11 cellular contexts compared by ENCODE assay signal in genomic region chr1:168498159-168498609, GRCh38. TPM values are rescaled to one million over a fixed set of nuclear protein-coding genes. Genes with fewer than 3 reads are reported as not detected.
DNase-seq lines count a peak whose midpoint lies in the region; ATAC-seq, FAIRE-seq and TF ChIP-seq lines count a peak whose summit lies in the region.
"Had no signal": no experiment of that assay in that cellular context is flagged by ENCODE, and none has a peak within 500 bp of the region (broad histone marks: within the 10 kb centered on the region; RNA-seq: fewer than 3 reads in every experiment).

No MANE protein-coding gene starts in this region.

- peaks cover 13% of the 10 kb centered on the region for H3K4me1 ChIP-seq in smooth muscle cell (ENCODE audit: low read depth)

- no peak overlapping the region for H2AFZ ChIP-seq in smooth muscle cell (ENCODE audit: low read depth)

- no peaks in the 10 kb centered on the region for H4K20me1 ChIP-seq in smooth muscle cell (ENCODE audit: low read depth)

- peak overlapping the region; percentile 72 for H3K4me2 ChIP-seq in smooth muscle cell

- TF ChIP-seq CTCF in fibroblast of pulmonary artery (IDR thresholded peaks at IDR 0.05; ENCODE audit: low read length, missing control alignments) = no peak
- no peak for TF ChIP-seq CTCF in smooth muscle cell (IDR thresholded peaks at IDR 0.05; ENCODE audit: borderline replicate concordance, insufficient read depth, poor library complexity, severe bottlenecking)

- no peaks in the 10 kb centered on the region for H3K79me2 ChIP-seq in smooth muscle cell (ENCODE audit: low read depth)

- H3K4me3 ChIP-seq in fibroblast of pulmonary artery (replicated peaks; ENCODE audit: low read depth, low read length) (no peak overlapping the region), smooth muscle cell (no peak overlapping the region)

- peak; percentile 13 for DNase-seq in NCI-H146 (lab: John Stamatoyannopoulos, UW)
- DNase-seq in NCI-H146 treated with DMSO at 0.1 percent for 48 hours (lab: John Stamatoyannopoulos, UW; ENCODE audit: unreplicated experiment) = no peak
- DNase-seq in NCI-H446 treated with DMSO at 0.1 percent for 48 hours (lab: John Stamatoyannopoulos, UW) = peak; percentile 59
- DNase-seq in fibroblast of pulmonary artery (ENCODE audit: low read depth) = peak; percentile 81
- DNase-seq in smooth muscle cell (lab: John Stamatoyannopoulos, UW; ENCODE audit: unreplicated experiment) = no peak
- no peak for DNase-seq in CD1c-positive myeloid dendritic cell (ENCODE audit: extremely low spot score)
- DNase-seq in GM12892 (ENCODE audit: insufficient read length) = no peak
- DNase-seq: ACHN had no signal

- peaks cover 16% of the 10 kb centered on the region for H3F3A ChIP-seq in smooth muscle cell (ENCODE audit: low read depth)

- no peaks in the 10 kb centered on the region for H3K9me3 ChIP-seq in smooth muscle cell (replicated peaks; ENCODE audit: low read depth)

- H3K27ac ChIP-seq in smooth muscle cell (ENCODE audit: low read depth) = peak overlapping the region; percentile 72

- no peaks in the 10 kb centered on the region for H3K36me3 ChIP-seq in smooth muscle cell (ENCODE audit: low read depth)

- peak overlapping the region; percentile 23 for H3K9ac ChIP-seq in smooth muscle cell (ENCODE audit: low read depth)

- H3K27me3 ChIP-seq in smooth muscle cell (ENCODE audit: low read depth) = no peaks in the 10 kb centered on the region

- no peak for TF ChIP-seq POLR2A in GM12892 (IDR thresholded peaks at IDR 0.05; ENCODE audit: low read depth, low read length)

- no peak for FAIRE-seq in GM12892 (lab: Jason Lieb, UNC)

- 0% methylated on average over 2 of the region's 2 CpGs for WGBS in smooth muscle cell (ENCODE audit: low lambda C conversion rate)

- ATAC-seq in HG03521 (IDR thresholded peaks at IDR 0.05; ENCODE audit: unreplicated experiment) = no peak
- ATAC-seq: sciatic nerve had no signal

RNA-seq across cellular contexts. Expression of gene XCL2, which starts 45.6 kb away (rescaled TPM):
- not detected in 2 replicates for total RNA-seq in smooth muscle cell
- not detected in 2 replicates for polyA plus RNA-seq in smooth muscle cell
- not detected for polyA plus RNA-seq in GM12892 (2012; ENCODE audit: missing spikeins)
- total RNA-seq: kidney epithelial cell, sciatic nerve had no signal

Comparison
In these comparisons a context has a peak if more than half of its experiments do, and no peak if none do; other contexts are left out.
1. DNase-seq: peak in NCI-H146 (single experiment), NCI-H446 treated with DMSO at 0.1 percent for 48 hours (single experiment) and fibroblast of pulmonary artery (single experiment); none in NCI-H146 treated with DMSO at 0.1 percent for 48 hours (single experiment), smooth muscle cell (single experiment), CD1c-positive myeloid dendritic cell (single experiment) and GM12892 (single experiment).